1 cellular context compared by ENCODE assay signal in the genomic region with DNA sequence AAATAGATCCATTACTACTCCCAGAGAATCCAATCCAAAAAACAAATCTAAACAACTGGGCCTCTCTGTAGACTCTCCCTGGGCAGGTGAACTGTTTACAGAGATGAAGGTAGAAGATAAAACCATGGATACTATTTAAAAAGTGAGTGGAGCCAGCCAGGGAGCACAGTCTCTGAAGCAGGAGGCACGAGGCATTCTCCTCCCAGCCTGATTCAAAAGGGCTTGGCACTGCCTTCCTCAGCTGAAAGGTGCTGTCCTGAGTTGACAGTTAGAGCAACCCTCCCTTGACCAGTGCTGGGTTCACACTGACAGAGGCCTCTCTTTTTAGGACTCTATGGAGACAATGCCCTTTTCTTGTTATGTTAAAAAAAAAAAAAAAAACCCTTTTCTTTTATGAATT.
TF ChIP-seq lines count a peak whose summit lies in the region.

No MANE protein-coding gene starts in this region.

TF ChIP-seq in HepG2, 621 proteins besides CTCF, POLR2A, EP300 and RAD21 (continued from another document):
- TF ChIP-seq PRDM4 (CRISPR knock-in tag; IDR thresholded peaks at IDR 0.05; ENCODE audit: borderline replicate concordance) (no peak), KMT2A (CRISPR knock-in tag; IDR thresholded peaks at IDR 0.05) (no peak), AHDC1 (CRISPR knock-in tag; IDR thresholded peaks at IDR 0.05; ENCODE audit: borderline replicate concordance) (no peak), ZNF143 (CRISPR knock-in tag; IDR thresholded peaks at IDR 0.05) (no peak), ZNF543 (CRISPR knock-in tag; IDR thresholded peaks at IDR 0.05) (no peak), NR0B2 (CRISPR knock-in tag; IDR thresholded peaks at IDR 0.05) (no peak), CEBPG (CRISPR knock-in tag; IDR thresholded peaks at IDR 0.05) (no peak), ARID2 (CRISPR knock-in tag; IDR thresholded peaks at IDR 0.05; ENCODE audit: borderline replicate concordance) (no peak), ZNF205 (CRISPR knock-in tag; IDR thresholded peaks at IDR 0.05) (no peak), JUNB (CRISPR knock-in tag; IDR thresholded peaks at IDR 0.05; ENCODE audit: borderline replicate concordance) (no peak)
- TF ChIP-seq, protein P1, sequence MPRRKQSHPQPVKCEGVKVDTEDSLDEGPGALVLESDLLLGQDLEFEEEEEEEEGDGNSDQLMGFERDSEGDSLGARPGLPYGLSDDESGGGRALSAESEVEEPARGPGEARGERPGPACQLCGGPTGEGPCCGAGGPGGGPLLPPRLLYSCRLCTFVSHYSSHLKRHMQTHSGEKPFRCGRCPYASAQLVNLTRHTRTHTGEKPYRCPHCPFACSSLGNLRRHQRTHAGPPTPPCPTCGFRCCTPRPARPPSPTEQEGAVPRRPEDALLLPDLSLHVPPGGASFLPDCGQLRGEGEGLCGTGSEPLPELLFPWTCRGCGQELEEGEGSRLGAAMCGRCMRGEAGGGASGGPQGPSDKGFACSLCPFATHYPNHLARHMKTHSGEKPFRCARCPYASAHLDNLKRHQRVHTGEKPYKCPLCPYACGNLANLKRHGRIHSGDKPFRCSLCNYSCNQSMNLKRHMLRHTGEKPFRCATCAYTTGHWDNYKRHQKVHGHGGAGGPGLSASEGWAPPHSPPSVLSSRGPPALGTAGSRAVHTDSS (CRISPR knock-in tag; conservative IDR thresholded peaks at IDR 0.05) = no peak
TF ChIP-seq in HepG2: peak in this region for 0.
